Comparison of ENCODE assay signal across 8 cellular contexts in genomic region chrX:3881898-3882552, GRCh38.
A peak's percentile ranks its signal among the peaks of the same experiment; 100 is the strongest.
DNase-seq lines count a peak whose midpoint lies in the region; ATAC-seq lines count a peak whose summit lies in the region.
"Not testable (repeated sequence)": the region's sequence is repeated elsewhere in the genome, so short reads cannot be mapped to it uniquely, and the experiment has no call there.

No MANE protein-coding gene starts in this region.

- H3K9me3 ChIP-seq in iPS-20b (ENCODE audit: insufficient read depth, low read depth, low read length), result not testable (repeated sequence)

- not testable (repeated sequence) for H3K36me3 Mint-ChIP-seq in activated T-cell treated with anti-CD3 and anti-CD28 coated beads, Interleukin-2, amount 50 U/mL, for 4 hours (ENCODE audit: insufficient read depth)

- not testable (repeated sequence) for H3K27ac ChIP-seq in iPS-20b (ENCODE audit: low read length)

- not testable (repeated sequence) for DNase-seq in activated T-cell treated with anti-CD3 and anti-CD28 coated beads, Interleukin-2, amount 50 U/mL, for 4 hours; stimulated activated naive CD8-positive, alpha-beta T cell treated with anti-CD3 and anti-CD28 coated beads, Interleukin-15, Interleukin-2, amounts not matched to agents 100 U/mL and 50 U/mL, for 24 hours

- not testable (repeated sequence) for H3K36me3 ChIP-seq in iPS-20b (ENCODE audit: insufficient read depth, low read depth, low read length)

- H3K27me3 Mint-ChIP-seq in activated T-cell treated with anti-CD3 and anti-CD28 coated beads, Interleukin-2, amount 50 U/mL, for 4 hours (ENCODE audit: low read depth), result not testable (repeated sequence)

- not testable (repeated sequence) for H3K27me3 ChIP-seq in iPS-20b (ENCODE audit: insufficient read depth, low read length)

- H3K9me3 Mint-ChIP-seq in activated T-cell treated with anti-CD3 and anti-CD28 coated beads, Interleukin-2, amount 50 U/mL, for 4 hours, result not testable (repeated sequence)

- not testable (repeated sequence) for H3K4me1 ChIP-seq in iPS-20b (ENCODE audit: insufficient read depth, low read length)

- not testable (repeated sequence) for H3K4me3 Mint-ChIP-seq in activated T-cell treated with anti-CD3 and anti-CD28 coated beads, Interleukin-2, amount 50 U/mL, for 4 hours

- ATAC-seq in GM18867 (IDR thresholded peaks at IDR 0.05; ENCODE audit: unreplicated experiment) (peak; percentile 98), GM21360 (IDR thresholded peaks at IDR 0.05; ENCODE audit: unreplicated experiment) (peak; percentile 96), HG02623 (IDR thresholded peaks at IDR 0.05; ENCODE audit: unreplicated experiment) (peak; percentile 96), HG03095 (IDR thresholded peaks at IDR 0.05; ENCODE audit: unreplicated experiment) (peak; percentile 97), HG03565 (IDR thresholded peaks at IDR 0.05; ENCODE audit: unreplicated experiment) (peak; percentile 96)
- peak; percentile 97 for ATAC-seq in activated T-cell treated with anti-CD3 and anti-CD28 coated beads, Interleukin-2, amount 50 U/mL, for 4 hours
- peak; percentile 92 for ATAC-seq in stimulated activated naive CD8-positive, alpha-beta T cell treated with anti-CD3 and anti-CD28 coated beads, Interleukin-15, Interleukin-2, amounts not matched to agents 100 U/mL and 50 U/mL, for 24 hours

- peak overlapping the region; percentile 40; the same call in 1 of the 2 replicates for H3K4me3 ChIP-seq in iPS-20b (ENCODE audit: low read length)

- H3K4me1 Mint-ChIP-seq in activated T-cell treated with anti-CD3 and anti-CD28 coated beads, Interleukin-2, amount 50 U/mL, for 4 hours (ENCODE audit: low read depth), result not testable (repeated sequence)

- not testable (repeated sequence) for H3K9ac ChIP-seq in iPS-20b (ENCODE audit: low read depth, low read length)
